Comparison of ENCODE assay signal across 12 cellular contexts in the genomic region with DNA sequence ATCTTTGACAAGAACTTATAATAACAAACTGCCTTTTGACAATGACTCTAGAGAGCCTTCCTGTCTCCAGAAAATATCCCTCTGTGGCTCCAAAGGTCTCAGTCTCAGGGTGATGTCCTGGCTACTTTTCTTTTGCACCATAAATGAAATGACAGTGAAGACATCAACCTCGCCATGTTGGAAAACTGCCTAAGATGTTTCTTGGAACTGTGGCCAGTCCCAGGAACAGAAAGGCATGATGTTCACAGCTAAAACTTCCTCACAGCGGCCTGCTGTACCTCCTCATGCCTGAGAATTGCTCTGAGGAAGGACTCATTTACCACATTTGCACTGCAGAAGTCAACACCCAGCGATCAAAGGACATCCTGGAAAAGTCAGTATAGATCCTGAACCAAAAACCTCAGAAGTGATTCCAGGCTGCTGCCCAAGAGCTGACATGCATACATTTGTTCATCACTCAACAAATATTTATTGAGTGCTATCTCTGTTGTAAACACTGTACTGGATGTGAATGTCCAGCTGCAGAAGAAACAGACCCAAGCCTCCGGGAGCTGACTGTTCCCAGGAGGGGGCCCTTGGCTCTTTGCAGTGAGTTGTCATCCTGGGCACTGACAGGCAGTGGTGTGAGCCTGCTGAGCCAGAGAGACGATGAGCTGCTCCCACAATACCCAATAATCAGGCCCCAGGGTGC.
DNase-seq lines count a peak whose midpoint lies in the region; ATAC-seq and TF ChIP-seq lines count a peak whose summit lies in the region.
"Had no signal": no experiment of that assay in that cellular context is flagged by ENCODE, and none has a peak within 500 bp of the region (broad histone marks: within the 10 kb centered on the region; RNA-seq: fewer than 3 reads in every experiment).

No MANE protein-coding gene starts in this region.

- H3K27me3 ChIP-seq in A673 (replicated peaks; ENCODE audit: insufficient read depth, low read depth, low read length, poor library complexity) (no peaks in the 10 kb centered on the region), mammary epithelial cell (ENCODE audit: insufficient read depth, low read length) (no peaks in the 10 kb centered on the region), lung (ENCODE audit: control insufficient read depth, insufficient read depth) (no peaks in the 10 kb centered on the region), MM.1S (replicated peaks; ENCODE audit: insufficient read depth, low read length) (peaks cover 44% of the 10 kb centered on the region)
- no peaks in the 10 kb centered on the region for H3K27me3 ChIP-seq in CD4-positive, alpha-beta memory T cell (ENCODE audit: insufficient read depth, low read length)

- no peaks in the 10 kb centered on the region for H3K4me1 Mint-ChIP-seq in CD4-positive, alpha-beta memory T cell

- no peak overlapping the region for H3K27ac Mint-ChIP-seq in CD4-positive, alpha-beta memory T cell
- H3K27ac Mint-ChIP-seq: CD4-positive, alpha-beta T cell; stimulated activated naive CD8-positive, alpha-beta T cell treated with anti-CD3 and anti-CD28 coated beads, Interleukin-15, Interleukin-2, amounts not matched to agents 100 ng/mL and 50 ng/mL, for 24 hours had no signal

- H3K4me3 ChIP-seq in A673 (ENCODE audit: low read depth, low read length, poor library complexity, severe bottlenecking) (no peak overlapping the region), mammary epithelial cell (replicated peaks in 1 of 3; ENCODE audit: insufficient read depth in 1 of 3, low read depth in 2 of 3, low read length in 3 of 3) (no peak overlapping the region), lung (no peak overlapping the region), MM.1S (ENCODE audit: low read length) (no peak overlapping the region)
- no peak overlapping the region for H3K4me3 ChIP-seq in CD4-positive, alpha-beta memory T cell (ENCODE audit: low read length in 2 of 2)
- H3K4me3 ChIP-seq: skin epidermis had no signal

- no peaks in the 10 kb centered on the region for H3K9me2 ChIP-seq in MM.1S (replicated peaks; ENCODE audit: insufficient read depth, low read length)

- TF ChIP-seq CTCF in A673 (conservative IDR thresholded peaks at IDR 0.05; ENCODE audit: low read depth, low read length) (no peak), mammary epithelial cell (conservative IDR thresholded peaks at IDR 0.05 in 1 of 2, IDR thresholded peaks at IDR 0.05 in 1 of 2; ENCODE audit: extremely low read depth in 1 of 2, insufficient read depth in 1 of 2, low read depth in 1 of 2, low read length in 2 of 2) (no peak), lung (IDR thresholded peaks at IDR 0.05; ENCODE audit: control extremely low read depth, extremely low read depth) (no peak), MM.1S (IDR thresholded peaks at IDR 0.05; ENCODE audit: low read length) (no peak)

- CTCF ChIA-PET in A673 (lab: Charles Lee) (interaction anchor here (0.6 to 1.3 kb wide), 4 partner anchors 14 to 695 kb away, joined by 4 to 13 read pairs (median 5); no protein-coding TSS in a partner anchor), mammary epithelial cell (lab: Charles Lee; ENCODE audit: low non-redundant PET) (interaction anchor here (0.5 to 0.9 kb wide), 5 partner anchors 56 to 143 kb away, joined by 3 to 17 read pairs (median 4); no protein-coding TSS in a partner anchor)
- CTCF ChIA-PET in CD4-positive, alpha-beta memory T cell (lab: Charles Lee; ENCODE audit: partially characterized antibody) = interaction anchor here (0.7 to 1.7 kb wide), 6 partner anchors 9 to 105 kb away, joined by 3 to 5 read pairs (median 4); no protein-coding TSS in a partner anchor

- H3K9ac ChIP-seq in mammary epithelial cell (ENCODE audit: insufficient read depth, low read length) = no peak overlapping the region
- no peak overlapping the region for H3K9ac ChIP-seq in MM.1S (ENCODE audit: low read length)

- H3K4me2 ChIP-seq in mammary epithelial cell (ENCODE audit: insufficient read depth, low read depth, low read length) = no peak overlapping the region
- H3K4me2 ChIP-seq in MM.1S (ENCODE audit: low read depth, low read length) = no peak overlapping the region

- no peaks in the 10 kb centered on the region for H3K9me3 ChIP-seq in A673 (ENCODE audit: low read depth, low read length, poor library complexity, severe bottlenecking)
- no peaks in the 10 kb centered on the region for H3K9me3 ChIP-seq in mammary epithelial cell (replicated peaks; ENCODE audit: insufficient read depth, low read length)
- no peaks in the 10 kb centered on the region for H3K9me3 ChIP-seq in lung (ENCODE audit: control insufficient read depth in 2 of 2, insufficient read depth in 1 of 2, low read length in 1 of 2)
- no peaks in the 10 kb centered on the region for H3K9me3 ChIP-seq in MM.1S (replicated peaks; ENCODE audit: insufficient read depth, low read length)
- H3K9me3 ChIP-seq in CD4-positive, alpha-beta memory T cell (ENCODE audit: control insufficient read depth in 1 of 2, low read length in 2 of 2) = no peaks in the 10 kb centered on the region

- H3K36me3 Mint-ChIP-seq in CD4-positive, alpha-beta memory T cell = no peaks in the 10 kb centered on the region

- in situ Hi-C loops in mammary epithelial cell (cut with MboI; ENCODE audit: low sequenced_read_pairs in 2 of 2) = loop anchor here in 1 of 2 donors (5.0 kb wide), 1 partner anchor 66 kb away; a partner anchor contains a TSS

- peaks cover 35% of the 10 kb centered on the region for H3K4me1 ChIP-seq in A673 (ENCODE audit: insufficient read depth, low read length, poor library complexity, severe bottlenecking)
- H3K4me1 ChIP-seq in mammary epithelial cell (ENCODE audit: insufficient read depth, low read length) = no peaks in the 10 kb centered on the region
- H3K4me1 ChIP-seq in lung (ENCODE audit: control insufficient read depth in 2 of 2, insufficient read depth in 2 of 2, low read length in 2 of 2) = peaks cover 0 to 7% of the 10 kb centered on the region in 2 donors
- H3K4me1 ChIP-seq in MM.1S (ENCODE audit: low read length) = no peaks in the 10 kb centered on the region
- no peaks in the 10 kb centered on the region for H3K4me1 ChIP-seq in CD4-positive, alpha-beta memory T cell (ENCODE audit: insufficient read depth, low read length)

- H3K27me3 Mint-ChIP-seq in CD4-positive, alpha-beta memory T cell = no peaks in the 10 kb centered on the region
- H3K27me3 Mint-ChIP-seq: CD4-positive, alpha-beta T cell; stimulated activated naive CD8-positive, alpha-beta T cell treated with anti-CD3 and anti-CD28 coated beads, Interleukin-15, Interleukin-2, amounts not matched to agents 100 ng/mL and 50 ng/mL, for 24 hours had no signal

- H3K4me3 Mint-ChIP-seq in CD4-positive, alpha-beta memory T cell = no peak overlapping the region
- H3K4me3 Mint-ChIP-seq: CD4-positive, alpha-beta T cell; stimulated activated naive CD8-positive, alpha-beta T cell treated with anti-CD3 and anti-CD28 coated beads, Interleukin-15, Interleukin-2, amounts not matched to agents 100 ng/mL and 50 ng/mL, for 24 hours had no signal

- H3K79me2 ChIP-seq in mammary epithelial cell (ENCODE audit: insufficient read depth, low read length) = no peaks in the 10 kb centered on the region
- H3K79me2 ChIP-seq in MM.1S (ENCODE audit: low read length) = no peaks in the 10 kb centered on the region

- peak; percentile 34 for DNase-seq in A673 (ENCODE audit: low spot score)
- DNase-seq in NCI-H1092 (lab: John Stamatoyannopoulos, UW) = peak; percentile 28
- no peak for DNase-seq in mammary epithelial cell
- no peak for DNase-seq in lung (ENCODE audit: low spot score)
- DNase-seq in NCI-H524 treated with DMSO at 0.1 percent for 48 hours (lab: John Stamatoyannopoulos, UW) = no peak
- no peak for DNase-seq in MM.1S
- no peak for DNase-seq in amniotic stem cell (lab: John Stamatoyannopoulos, UW)
- no peak for DNase-seq in CD4-positive, alpha-beta memory T cell
- DNase-seq: activated CD8-positive, alpha-beta memory T cell treated with anti-CD3 and anti-CD28 coated beads for 24 hours; CD4-positive, alpha-beta T cell had no signal

- WGBS in mammary epithelial cell (ENCODE audit: low coverage, missing lambda C conversion rate) = 82% methylated on average over 5 of the region's 5 CpGs
- WGBS in lung, 2 donors = 36 to 62% methylated on average over 5 of the region's 5 CpGs

- H2AFZ ChIP-seq in mammary epithelial cell (ENCODE audit: low read depth, low read length) = peak overlapping the region; percentile 18
- H2AFZ ChIP-seq in MM.1S (ENCODE audit: low read length) = no peak overlapping the region

- H4K20me1 ChIP-seq in mammary epithelial cell (ENCODE audit: insufficient read depth, low read length) (no peaks in the 10 kb centered on the region), MM.1S (ENCODE audit: insufficient read depth, low read length) (no peaks in the 10 kb centered on the region)

- H3F3A ChIP-seq in MM.1S (ENCODE audit: insufficient read depth, low read length) = no peaks in the 10 kb centered on the region

- BruUV-seq in A673 (replicated peaks; lab: Mats Ljungman, UMichigan) = no TSS peak
- no TSS peak for BruUV-seq in mammary epithelial cell (replicated peaks; lab: Mats Ljungman, UMichigan)

- dilution Hi-C loops in mammary epithelial cell (cut with HindIII; ENCODE audit: low sequenced_read_pairs) = no loop called here

- POLR2A ChIA-PET in A673 (lab: Charles Lee; ENCODE audit: low non-redundant PET) = no interaction called here
- POLR2A ChIA-PET in CD4-positive, alpha-beta memory T cell (lab: Charles Lee; ENCODE audit: partially characterized antibody) = no interaction called here

- H3K27ac ChIP-seq in A673 (ENCODE audit: low read depth, low read length, poor library complexity, severe bottlenecking) (no peak overlapping the region), mammary epithelial cell (ENCODE audit: insufficient read depth, low read depth, low read length) (no peak overlapping the region), lung (ENCODE audit: low read depth in 1 of 2, low read length in 1 of 2) (peak overlapping the region; percentile 38 to 77), MM.1S (ENCODE audit: low read length) (no peak overlapping the region)
- no peak overlapping the region for H3K27ac ChIP-seq in CD4-positive, alpha-beta memory T cell (ENCODE audit: low read depth, low read length)

- no peak for ATAC-seq in lung (ENCODE audit: insufficient read depth, low FRiP score)

- intact Hi-C loops in A673 (cut with micrococcal nuclease; ENCODE audit: unreplicated experiment) = loop anchor here (5.0 kb wide), 1 partner anchor 106 kb away; no protein-coding TSS in a partner anchor
- intact Hi-C loops in mammary epithelial cell (cut with micrococcal nuclease) = loop anchor here (1.0 to 2.0 kb wide), 3 partner anchors 66 to 107 kb away; no protein-coding TSS in a partner anchor
- intact Hi-C loops in CD4-positive, alpha-beta memory T cell (cut with micrococcal nuclease) = loop anchor here (1.0 to 5.0 kb wide), 2 partner anchors 106 to 143 kb away; no protein-coding TSS in a partner anchor

- no peaks in the 10 kb centered on the region for H3K9me3 Mint-ChIP-seq in CD4-positive, alpha-beta memory T cell
- H3K9me3 Mint-ChIP-seq: CD4-positive, alpha-beta T cell; stimulated activated naive CD8-positive, alpha-beta T cell treated with anti-CD3 and anti-CD28 coated beads, Interleukin-15, Interleukin-2, amounts not matched to agents 100 ng/mL and 50 ng/mL, for 24 hours had no signal

- H3K36me3 ChIP-seq in A673 (ENCODE audit: insufficient read depth, low read length, poor library complexity, severe bottlenecking) (no peaks in the 10 kb centered on the region), mammary epithelial cell (ENCODE audit: insufficient read depth, low read length) (no peaks in the 10 kb centered on the region), lung (ENCODE audit: control insufficient read depth in 2 of 2, insufficient read depth in 2 of 2, low read length in 2 of 2) (no peaks in the 10 kb centered on the region), MM.1S (replicated peaks; ENCODE audit: insufficient read depth, low read length) (no peaks in the 10 kb centered on the region)
- H3K36me3 ChIP-seq in CD4-positive, alpha-beta memory T cell (ENCODE audit: insufficient read depth, low read length) = no peaks in the 10 kb centered on the region

Comparison
In these comparisons a context has a peak if more than half of its experiments do, and no peak if none do; other contexts are left out.
1. DNase-seq: peak in A673 (single experiment) and NCI-H1092 (single experiment); none in mammary epithelial cell (single experiment), lung (single experiment), NCI-H524 treated with DMSO at 0.1 percent for 48 hours (single experiment), MM.1S (single experiment), amniotic stem cell (single experiment) and CD4-positive, alpha-beta memory T cell (0 of 5).
2. H3K27ac ChIP-seq: peak in lung (2 of 2); none in A673 (single experiment), mammary epithelial cell (single experiment), MM.1S (single experiment) and CD4-positive, alpha-beta memory T cell (single experiment).